1 cellular context compared by ENCODE assay signal in the genomic region with DNA sequence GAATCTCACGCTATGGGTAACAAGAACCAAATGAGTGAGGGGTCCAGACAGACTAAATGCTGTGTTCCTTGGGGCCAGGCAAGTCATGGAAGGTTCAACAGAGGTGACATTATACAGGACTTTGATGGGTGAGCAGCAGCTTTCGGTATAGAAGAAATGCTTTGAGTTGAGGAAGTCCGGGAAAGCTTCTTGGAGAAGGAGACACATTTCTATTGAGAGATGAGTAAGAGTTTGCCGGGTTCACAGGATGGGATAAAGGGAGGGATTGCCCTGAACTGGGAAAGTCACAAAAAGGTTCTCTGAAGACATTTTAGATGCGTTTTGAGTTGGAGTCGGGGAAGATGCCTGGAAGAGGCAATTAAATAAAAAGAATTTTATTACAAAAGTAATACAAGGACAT.
A peak's percentile ranks its signal among the peaks of the same experiment; 100 is the strongest.
TF ChIP-seq lines count a peak whose summit lies in the region.

No MANE protein-coding gene starts in this region.

TF ChIP-seq in K562, 482 proteins besides CTCF, POLR2A, EP300 and RAD21:
- TF ChIP-seq CEBPB (tag; IDR thresholded peaks at IDR 0.05) = no peak
- TF ChIP-seq ZFP30 (CRISPR knock-in tag; IDR thresholded peaks at IDR 0.05; ENCODE audit: borderline replicate concordance) = no peak
- TF ChIP-seq GABPB1 (CRISPR knock-in tag; IDR thresholded peaks at IDR 0.05) = 0 out of 2 replicates have a peak, but pooled peaks have one; percentile 4
TF ChIP-seq in K562: peak in this region for 1.
